Comparison of ENCODE assay signal across 1 cellular context in the genomic region with DNA sequence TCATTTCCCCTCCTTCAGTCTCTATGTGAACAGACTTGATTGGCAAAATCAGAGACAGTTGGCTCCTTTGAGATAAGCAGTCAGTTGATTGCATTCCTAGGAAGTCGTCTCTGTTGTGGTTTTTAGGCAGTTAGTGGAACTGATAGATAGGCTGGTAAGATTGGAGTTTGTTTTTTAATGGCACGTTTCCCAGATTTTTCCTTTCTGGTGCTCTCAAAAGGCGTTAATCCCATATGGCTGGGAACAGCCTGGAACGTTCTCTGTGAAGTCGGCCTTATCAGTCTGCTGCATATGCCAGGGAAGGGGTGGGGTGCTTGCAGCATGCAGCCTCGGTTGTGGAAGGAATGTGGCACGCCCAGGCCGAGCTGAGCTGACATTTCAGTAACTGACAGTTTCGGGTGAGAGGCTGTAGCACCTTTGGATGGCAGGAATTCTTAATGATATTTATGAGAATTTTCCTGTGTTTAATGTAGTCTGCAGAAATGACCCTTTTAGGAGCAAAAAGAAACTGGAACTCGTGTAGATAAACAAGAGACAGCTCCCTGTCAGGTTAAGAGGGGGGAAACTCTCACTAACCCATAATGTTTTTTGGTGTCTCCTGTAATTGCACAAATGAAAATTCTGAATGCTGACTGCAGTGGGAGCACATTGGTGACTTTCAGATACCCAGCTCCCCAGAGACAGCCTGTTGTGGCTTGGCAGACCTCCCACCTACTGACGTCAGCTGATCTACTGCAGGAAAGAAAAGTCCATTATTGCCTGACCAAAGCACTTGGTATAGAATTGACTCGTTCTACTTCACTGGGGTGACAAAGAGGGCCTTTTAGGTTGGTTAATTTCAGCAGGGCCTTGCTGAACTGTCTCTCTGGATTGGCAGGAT.
TF ChIP-seq lines count a peak whose summit lies in the region.

No MANE protein-coding gene starts in this region.

TF ChIP-seq in K562, 482 proteins besides CTCF, POLR2A, EP300 and RAD21 (continued from another document and continues in another):
- TF ChIP-seq, protein P1, sequence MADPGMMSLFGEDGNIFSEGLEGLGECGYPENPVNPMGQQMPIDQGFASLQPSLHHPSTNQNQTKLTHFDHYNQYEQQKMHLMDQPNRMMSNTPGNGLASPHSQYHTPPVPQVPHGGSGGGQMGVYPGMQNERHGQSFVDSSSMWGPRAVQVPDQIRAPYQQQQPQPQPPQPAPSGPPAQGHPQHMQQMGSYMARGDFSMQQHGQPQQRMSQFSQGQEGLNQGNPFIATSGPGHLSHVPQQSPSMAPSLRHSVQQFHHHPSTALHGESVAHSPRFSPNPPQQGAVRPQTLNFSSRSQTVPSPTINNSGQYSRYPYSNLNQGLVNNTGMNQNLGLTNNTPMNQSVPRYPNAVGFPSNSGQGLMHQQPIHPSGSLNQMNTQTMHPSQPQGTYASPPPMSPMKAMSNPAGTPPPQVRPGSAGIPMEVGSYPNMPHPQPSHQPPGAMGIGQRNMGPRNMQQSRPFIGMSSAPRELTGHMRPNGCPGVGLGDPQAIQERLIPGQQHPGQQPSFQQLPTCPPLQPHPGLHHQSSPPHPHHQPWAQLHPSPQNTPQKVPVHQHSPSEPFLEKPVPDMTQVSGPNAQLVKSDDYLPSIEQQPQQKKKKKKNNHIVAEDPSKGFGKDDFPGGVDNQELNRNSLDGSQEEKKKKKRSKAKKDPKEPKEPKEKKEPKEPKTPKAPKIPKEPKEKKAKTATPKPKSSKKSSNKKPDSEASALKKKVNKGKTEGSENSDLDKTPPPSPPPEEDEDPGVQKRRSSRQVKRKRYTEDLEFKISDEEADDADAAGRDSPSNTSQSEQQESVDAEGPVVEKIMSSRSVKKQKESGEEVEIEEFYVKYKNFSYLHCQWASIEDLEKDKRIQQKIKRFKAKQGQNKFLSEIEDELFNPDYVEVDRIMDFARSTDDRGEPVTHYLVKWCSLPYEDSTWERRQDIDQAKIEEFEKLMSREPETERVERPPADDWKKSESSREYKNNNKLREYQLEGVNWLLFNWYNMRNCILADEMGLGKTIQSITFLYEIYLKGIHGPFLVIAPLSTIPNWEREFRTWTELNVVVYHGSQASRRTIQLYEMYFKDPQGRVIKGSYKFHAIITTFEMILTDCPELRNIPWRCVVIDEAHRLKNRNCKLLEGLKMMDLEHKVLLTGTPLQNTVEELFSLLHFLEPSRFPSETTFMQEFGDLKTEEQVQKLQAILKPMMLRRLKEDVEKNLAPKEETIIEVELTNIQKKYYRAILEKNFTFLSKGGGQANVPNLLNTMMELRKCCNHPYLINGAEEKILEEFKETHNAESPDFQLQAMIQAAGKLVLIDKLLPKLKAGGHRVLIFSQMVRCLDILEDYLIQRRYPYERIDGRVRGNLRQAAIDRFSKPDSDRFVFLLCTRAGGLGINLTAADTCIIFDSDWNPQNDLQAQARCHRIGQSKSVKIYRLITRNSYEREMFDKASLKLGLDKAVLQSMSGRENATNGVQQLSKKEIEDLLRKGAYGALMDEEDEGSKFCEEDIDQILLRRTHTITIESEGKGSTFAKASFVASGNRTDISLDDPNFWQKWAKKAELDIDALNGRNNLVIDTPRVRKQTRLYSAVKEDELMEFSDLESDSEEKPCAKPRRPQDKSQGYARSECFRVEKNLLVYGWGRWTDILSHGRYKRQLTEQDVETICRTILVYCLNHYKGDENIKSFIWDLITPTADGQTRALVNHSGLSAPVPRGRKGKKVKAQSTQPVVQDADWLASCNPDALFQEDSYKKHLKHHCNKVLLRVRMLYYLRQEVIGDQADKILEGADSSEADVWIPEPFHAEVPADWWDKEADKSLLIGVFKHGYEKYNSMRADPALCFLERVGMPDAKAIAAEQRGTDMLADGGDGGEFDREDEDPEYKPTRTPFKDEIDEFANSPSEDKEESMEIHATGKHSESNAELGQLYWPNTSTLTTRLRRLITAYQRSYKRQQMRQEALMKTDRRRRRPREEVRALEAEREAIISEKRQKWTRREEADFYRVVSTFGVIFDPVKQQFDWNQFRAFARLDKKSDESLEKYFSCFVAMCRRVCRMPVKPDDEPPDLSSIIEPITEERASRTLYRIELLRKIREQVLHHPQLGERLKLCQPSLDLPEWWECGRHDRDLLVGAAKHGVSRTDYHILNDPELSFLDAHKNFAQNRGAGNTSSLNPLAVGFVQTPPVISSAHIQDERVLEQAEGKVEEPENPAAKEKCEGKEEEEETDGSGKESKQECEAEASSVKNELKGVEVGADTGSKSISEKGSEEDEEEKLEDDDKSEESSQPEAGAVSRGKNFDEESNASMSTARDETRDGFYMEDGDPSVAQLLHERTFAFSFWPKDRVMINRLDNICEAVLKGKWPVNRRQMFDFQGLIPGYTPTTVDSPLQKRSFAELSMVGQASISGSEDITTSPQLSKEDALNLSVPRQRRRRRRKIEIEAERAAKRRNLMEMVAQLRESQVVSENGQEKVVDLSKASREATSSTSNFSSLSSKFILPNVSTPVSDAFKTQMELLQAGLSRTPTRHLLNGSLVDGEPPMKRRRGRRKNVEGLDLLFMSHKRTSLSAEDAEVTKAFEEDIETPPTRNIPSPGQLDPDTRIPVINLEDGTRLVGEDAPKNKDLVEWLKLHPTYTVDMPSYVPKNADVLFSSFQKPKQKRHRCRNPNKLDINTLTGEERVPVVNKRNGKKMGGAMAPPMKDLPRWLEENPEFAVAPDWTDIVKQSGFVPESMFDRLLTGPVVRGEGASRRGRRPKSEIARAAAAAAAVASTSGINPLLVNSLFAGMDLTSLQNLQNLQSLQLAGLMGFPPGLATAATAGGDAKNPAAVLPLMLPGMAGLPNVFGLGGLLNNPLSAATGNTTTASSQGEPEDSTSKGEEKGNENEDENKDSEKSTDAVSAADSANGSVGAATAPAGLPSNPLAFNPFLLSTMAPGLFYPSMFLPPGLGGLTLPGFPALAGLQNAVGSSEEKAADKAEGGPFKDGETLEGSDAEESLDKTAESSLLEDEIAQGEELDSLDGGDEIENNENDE (IDR thresholded peaks at IDR 0.05; ENCODE audit: low read depth, low read length), result no peak
- TF ChIP-seq PCBP2 (IDR thresholded peaks at IDR 0.05; ENCODE audit: low read depth, low read length, poor library complexity, severe bottlenecking) (no peak), TSC22D4 (tag; IDR thresholded peaks at IDR 0.05) (no peak), IRF1 (CRISPR knock-in tag; IDR thresholded peaks at IDR 0.05; ENCODE audit: borderline replicate concordance) (no peak), NCOA1 (IDR thresholded peaks at IDR 0.05; ENCODE audit: low read depth) (peak; percentile 95), SLC30A9 (CRISPR knock-in tag; IDR thresholded peaks at IDR 0.05) (no peak), FOXP1 (CRISPR knock-in tag; IDR thresholded peaks at IDR 0.05) (peak; percentile 71; the same call in 1 of the 2 replicates), ELF2 (CRISPR knock-in tag; IDR thresholded peaks at IDR 0.05) (no peak), ZNF586 (CRISPR knock-in tag; conservative IDR thresholded peaks at IDR 0.05) (no peak), CHD1 (IDR thresholded peaks at IDR 0.05; ENCODE audit: low read length) (no peak), ERF (CRISPR knock-in tag; IDR thresholded peaks at IDR 0.05) (peak; percentile 96), GATAD2B (IDR thresholded peaks at IDR 0.05; ENCODE audit: borderline replicate concordance) (peak; percentile 85), IFI16 (CRISPR knock-in tag; IDR thresholded peaks at IDR 0.05) (no peak), BCL6 (CRISPR knock-in tag; IDR thresholded peaks at IDR 0.05) (peak; percentile 91), RBFOX2 (IDR thresholded peaks at IDR 0.05; ENCODE audit: low read depth, low read length) (no peak), SP2 (IDR thresholded peaks at IDR 0.05; ENCODE audit: extremely low read depth, low read depth, low read length, poor library complexity, severe bottlenecking) (no peak), ZNF224 (CRISPR knock-in tag; IDR thresholded peaks at IDR 0.05) (no peak), BACH1 (tag; IDR thresholded peaks at IDR 0.05) (no peak), CREB1 (IDR thresholded peaks at IDR 0.05) (peak; percentile 60; the same call in 1 of the 2 replicates), CREB1 (CRISPR knock-in tag; IDR thresholded peaks at IDR 0.05) (no peak), ATF2 (CRISPR knock-in tag; IDR thresholded peaks at IDR 0.05) (no peak), PHB2 (IDR thresholded peaks at IDR 0.05; ENCODE audit: low read depth) (peak; percentile 96), ZC3H8 (IDR thresholded peaks at IDR 0.05) (peak; percentile 22; the same call in 1 of the 2 replicates), STAT5A (IDR thresholded peaks at IDR 0.05; ENCODE audit: borderline replicate concordance, low read length) (peak; percentile 96), POLR3G (IDR thresholded peaks at IDR 0.05; ENCODE audit: extremely low read depth, insufficient read length, insufficient replicate concordance) (no peak), BRD9 (IDR thresholded peaks at IDR 0.05; ENCODE audit: low read depth, partially characterized antibody) (no peak), CBX5 (IDR thresholded peaks at IDR 0.05; ENCODE audit: borderline replicate concordance, low read depth) (no peak), ZNF134 (CRISPR knock-in tag; conservative IDR thresholded peaks at IDR 0.05) (peak; percentile 66)
- TF ChIP-seq, protein P2, sequence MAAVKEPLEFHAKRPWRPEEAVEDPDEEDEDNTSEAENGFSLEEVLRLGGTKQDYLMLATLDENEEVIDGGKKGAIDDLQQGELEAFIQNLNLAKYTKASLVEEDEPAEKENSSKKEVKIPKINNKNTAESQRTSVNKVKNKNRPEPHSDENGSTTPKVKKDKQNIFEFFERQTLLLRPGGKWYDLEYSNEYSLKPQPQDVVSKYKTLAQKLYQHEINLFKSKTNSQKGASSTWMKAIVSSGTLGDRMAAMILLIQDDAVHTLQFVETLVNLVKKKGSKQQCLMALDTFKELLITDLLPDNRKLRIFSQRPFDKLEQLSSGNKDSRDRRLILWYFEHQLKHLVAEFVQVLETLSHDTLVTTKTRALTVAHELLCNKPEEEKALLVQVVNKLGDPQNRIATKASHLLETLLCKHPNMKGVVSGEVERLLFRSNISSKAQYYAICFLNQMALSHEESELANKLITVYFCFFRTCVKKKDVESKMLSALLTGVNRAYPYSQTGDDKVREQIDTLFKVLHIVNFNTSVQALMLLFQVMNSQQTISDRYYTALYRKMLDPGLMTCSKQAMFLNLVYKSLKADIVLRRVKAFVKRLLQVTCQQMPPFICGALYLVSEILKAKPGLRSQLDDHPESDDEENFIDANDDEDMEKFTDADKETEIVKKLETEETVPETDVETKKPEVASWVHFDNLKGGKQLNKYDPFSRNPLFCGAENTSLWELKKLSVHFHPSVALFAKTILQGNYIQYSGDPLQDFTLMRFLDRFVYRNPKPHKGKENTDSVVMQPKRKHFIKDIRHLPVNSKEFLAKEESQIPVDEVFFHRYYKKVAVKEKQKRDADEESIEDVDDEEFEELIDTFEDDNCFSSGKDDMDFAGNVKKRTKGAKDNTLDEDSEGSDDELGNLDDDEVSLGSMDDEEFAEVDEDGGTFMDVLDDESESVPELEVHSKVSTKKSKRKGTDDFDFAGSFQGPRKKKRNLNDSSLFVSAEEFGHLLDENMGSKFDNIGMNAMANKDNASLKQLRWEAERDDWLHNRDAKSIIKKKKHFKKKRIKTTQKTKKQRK (IDR thresholded peaks at IDR 0.05; ENCODE audit: borderline replicate concordance, low read depth, low read length), result no peak
- TF ChIP-seq, protein P3, sequence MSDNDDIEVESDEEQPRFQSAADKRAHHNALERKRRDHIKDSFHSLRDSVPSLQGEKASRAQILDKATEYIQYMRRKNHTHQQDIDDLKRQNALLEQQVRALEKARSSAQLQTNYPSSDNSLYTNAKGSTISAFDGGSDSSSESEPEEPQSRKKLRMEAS (CRISPR knock-in tag; IDR thresholded peaks at IDR 0.05), result peak; percentile 78
- TF ChIP-seq, protein P4, sequence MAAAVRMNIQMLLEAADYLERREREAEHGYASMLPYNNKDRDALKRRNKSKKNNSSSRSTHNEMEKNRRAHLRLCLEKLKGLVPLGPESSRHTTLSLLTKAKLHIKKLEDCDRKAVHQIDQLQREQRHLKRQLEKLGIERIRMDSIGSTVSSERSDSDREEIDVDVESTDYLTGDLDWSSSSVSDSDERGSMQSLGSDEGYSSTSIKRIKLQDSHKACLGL (CRISPR knock-in tag; IDR thresholded peaks at IDR 0.05; ENCODE audit: borderline replicate concordance, poor library complexity, severe bottlenecking), result no peak
- TF ChIP-seq, protein P5, sequence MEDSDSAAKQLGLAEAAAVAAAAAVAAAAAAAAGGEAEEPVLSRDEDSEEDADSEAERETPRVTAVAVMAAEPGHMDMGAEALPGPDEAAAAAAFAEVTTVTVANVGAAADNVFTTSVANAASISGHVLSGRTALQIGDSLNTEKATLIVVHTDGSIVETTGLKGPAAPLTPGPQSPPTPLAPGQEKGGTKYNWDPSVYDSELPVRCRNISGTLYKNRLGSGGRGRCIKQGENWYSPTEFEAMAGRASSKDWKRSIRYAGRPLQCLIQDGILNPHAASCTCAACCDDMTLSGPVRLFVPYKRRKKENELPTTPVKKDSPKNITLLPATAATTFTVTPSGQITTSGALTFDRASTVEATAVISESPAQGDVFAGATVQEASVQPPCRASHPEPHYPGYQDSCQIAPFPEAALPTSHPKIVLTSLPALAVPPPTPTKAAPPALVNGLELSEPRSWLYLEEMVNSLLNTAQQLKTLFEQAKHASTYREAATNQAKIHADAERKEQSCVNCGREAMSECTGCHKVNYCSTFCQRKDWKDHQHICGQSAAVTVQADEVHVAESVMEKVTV (CRISPR knock-in tag; IDR thresholded peaks at IDR 0.05), result 0 out of 2 replicates have a peak, but pooled peaks have one; percentile 36
- TF ChIP-seq, protein P6, sequence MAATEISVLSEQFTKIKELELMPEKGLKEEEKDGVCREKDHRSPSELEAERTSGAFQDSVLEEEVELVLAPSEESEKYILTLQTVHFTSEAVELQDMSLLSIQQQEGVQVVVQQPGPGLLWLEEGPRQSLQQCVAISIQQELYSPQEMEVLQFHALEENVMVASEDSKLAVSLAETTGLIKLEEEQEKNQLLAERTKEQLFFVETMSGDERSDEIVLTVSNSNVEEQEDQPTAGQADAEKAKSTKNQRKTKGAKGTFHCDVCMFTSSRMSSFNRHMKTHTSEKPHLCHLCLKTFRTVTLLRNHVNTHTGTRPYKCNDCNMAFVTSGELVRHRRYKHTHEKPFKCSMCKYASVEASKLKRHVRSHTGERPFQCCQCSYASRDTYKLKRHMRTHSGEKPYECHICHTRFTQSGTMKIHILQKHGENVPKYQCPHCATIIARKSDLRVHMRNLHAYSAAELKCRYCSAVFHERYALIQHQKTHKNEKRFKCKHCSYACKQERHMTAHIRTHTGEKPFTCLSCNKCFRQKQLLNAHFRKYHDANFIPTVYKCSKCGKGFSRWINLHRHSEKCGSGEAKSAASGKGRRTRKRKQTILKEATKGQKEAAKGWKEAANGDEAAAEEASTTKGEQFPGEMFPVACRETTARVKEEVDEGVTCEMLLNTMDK (IDR thresholded peaks at IDR 0.05; ENCODE audit: borderline replicate concordance, insufficient read depth, low read depth, low read length, poor library complexity, severe bottlenecking), result no peak
